ENCODE assay signal across 33 cellular contexts in the genomic region with DNA sequence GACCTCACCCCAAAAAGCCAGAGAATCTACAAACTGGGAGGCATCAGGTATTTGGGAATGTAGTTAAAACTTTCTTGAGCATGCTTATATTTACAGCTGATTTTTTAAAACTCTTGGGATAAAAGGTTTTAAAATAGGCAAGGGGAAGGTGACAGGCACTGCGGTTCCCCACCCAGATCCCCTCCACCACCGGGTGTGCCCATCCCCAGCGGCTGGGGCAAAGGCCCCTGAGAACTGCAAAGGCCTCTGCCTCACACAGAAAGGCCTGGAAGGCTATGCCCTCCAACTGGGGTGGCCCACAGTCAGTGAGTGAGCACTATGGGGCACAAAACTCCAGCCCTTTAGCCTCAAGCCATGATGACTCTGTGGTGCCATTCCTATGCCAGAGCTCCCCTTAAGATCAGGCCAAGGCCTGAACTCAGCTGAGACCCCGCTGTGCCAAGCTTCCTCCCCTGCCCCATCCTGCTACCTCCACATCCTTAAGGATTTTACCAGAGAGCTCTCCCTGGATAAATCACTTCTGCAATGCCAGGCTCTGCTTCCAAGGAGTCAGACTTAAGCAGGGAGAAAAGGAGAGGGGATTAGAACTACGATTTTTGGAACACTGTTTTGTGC.
"Had no signal": no experiment of that assay in that cellular context is flagged by ENCODE, and none has a peak within 500 bp of the region (broad histone marks: within the 10 kb centered on the region; RNA-seq: fewer than 3 reads in every experiment).

No MANE protein-coding gene starts in this region.

- H3K9me3 Mint-ChIP-seq: dendritic cell treated with granulocyte-macrophage colony-stimulating factor and Interleukin-4, amounts not matched to agents 40 ng/mL and 50 ng/mL, for 4 days; memory B cell; mesothelial cell of epicardium; natural killer cell treated with Interleukin-12 subunit alpha and Interleukin-12 subunit beta and Interleukin-15 and Interleukin-18, amount 100 ng/mL, for 72 hours; neural progenitor cell had no signal

- H3K4me1 Mint-ChIP-seq: mesothelial cell of epicardium, naive B cell had no signal

- H3K9me3 ChIP-seq: esophagus squamous epithelium, mucosa of descending colon, right lobe of liver, testis, tibial nerve, upper lobe of left lung, uterus had no signal

- H3K36me3 ChIP-seq: esophagus squamous epithelium, neural progenitor cell, right lobe of liver, tibial nerve, upper lobe of left lung, uterus had no signal

- H3K27me3 Mint-ChIP-seq: dendritic cell treated with granulocyte-macrophage colony-stimulating factor and Interleukin-4, amounts not matched to agents 40 ng/mL and 50 ng/mL, for 4 days had no signal

- ATAC-seq: left lobe of liver; mucosa of descending colon; natural killer cell treated with Interleukin-12 subunit alpha and Interleukin-12 subunit beta and Interleukin-15 and Interleukin-18, amount 100 ng/mL, for 72 hours; right lobe of liver had no signal

- DNase-seq: cerebellar nuclear complex; effector memory CD4-positive, alpha-beta T cell; erythroblast; esophagus squamous epithelium; foreskin melanocyte; glutamatergic neuron; hypothalamus; kidney; mucosa of descending colon; naive B cell; right lobe of liver; stimulated activated CD4-positive, alpha-beta T cell treated with anti-CD3 and anti-CD28 coated beads, Interleukin-12 subunit alpha, Interleukin-12 subunit beta, amount 100 ng/mL, for 4 hours; stimulated activated CD4-positive, alpha-beta T cell treated with anti-CD3 and anti-CD28 coated beads, Interleukin-1b, Interleukin-23, amount 100 ng/mL, for 48 hours; stimulated activated CD4-positive, alpha-beta T cell treated with anti-CD3 and anti-CD28 coated beads, Interleukin-4, amount 100 ng/mL, for 1 hour; stimulated activated CD8-positive, alpha-beta memory T cell treated with anti-CD3 and anti-CD28 coated beads, Interleukin-4, amount 100 ng/mL, for 48 hours; stimulated activated naive CD4-positive, alpha-beta T cell treated with Interleukin-2 at 50 U/mL for 16 hours; substantia nigra; testis; uterus had no signal

- H3K36me3 Mint-ChIP-seq: memory B cell; mesothelial cell of epicardium; naive B cell; natural killer cell treated with Interleukin-12 subunit alpha and Interleukin-12 subunit beta and Interleukin-15 and Interleukin-18, amount 100 ng/mL, for 72 hours; neural progenitor cell had no signal

- FAIRE-seq: colon, endometrium, kidney had no signal

- H3K4me1 ChIP-seq: esophagus squamous epithelium, parathyroid adenoma, right lobe of liver, testis, tibial nerve, upper lobe of left lung, uterus had no signal

- H3K27ac ChIP-seq: esophagus squamous epithelium, neural progenitor cell, parathyroid adenoma, right lobe of liver, testis, tibial nerve, upper lobe of left lung, uterus had no signal

- H3K4me3 Mint-ChIP-seq: dendritic cell treated with granulocyte-macrophage colony-stimulating factor and Interleukin-4, amounts not matched to agents 40 ng/mL and 50 ng/mL, for 4 days; memory B cell; mesothelial cell of epicardium; naive B cell; natural killer cell treated with Interleukin-12 subunit alpha and Interleukin-12 subunit beta and Interleukin-15 and Interleukin-18, amount 100 ng/mL, for 72 hours; neural progenitor cell had no signal

- H3K9ac ChIP-seq: neural progenitor cell, parathyroid adenoma had no signal

- H3K27me3 ChIP-seq: esophagus squamous epithelium, neural progenitor cell, right lobe of liver, testis, tibial nerve, upper lobe of left lung, uterus had no signal

- H3K27ac Mint-ChIP-seq: dendritic cell treated with granulocyte-macrophage colony-stimulating factor and Interleukin-4, amounts not matched to agents 40 ng/mL and 50 ng/mL, for 4 days; memory B cell; mesothelial cell of epicardium; naive B cell; natural killer cell treated with Interleukin-12 subunit alpha and Interleukin-12 subunit beta and Interleukin-15 and Interleukin-18, amount 100 ng/mL, for 72 hours; neural progenitor cell; progenitor cell of endocrine pancreas had no signal

- H3K4me3 ChIP-seq: esophagus squamous epithelium, lung, mucosa of descending colon, neural progenitor cell, right lobe of liver, smooth muscle cell, testis, tibial nerve, upper lobe of left lung, uterus had no signal
